In genomic region chr5:154291917-154292316, GRCh38 we compare ENCODE assay signal across 29 cellular contexts.
"Had no signal": no experiment of that assay in that cellular context is flagged by ENCODE, and none has a peak within 500 bp of the region (broad histone marks: within the 10 kb centered on the region; RNA-seq: fewer than 3 reads in every experiment).

No MANE protein-coding gene starts in this region.

- H3K9me3 ChIP-seq: ascending aorta had no signal

- H3K4me3 Mint-ChIP-seq: activated CD4-positive, alpha-beta T cell treated with anti-CD3 and anti-CD28 coated beads, Interleukin-2, amount 10 ng/mL, durations not matched to agents 24 days and 14 days; activated CD8-positive, alpha-beta T cell treated with anti-CD3 and anti-CD28 coated beads for 36 hours; activated naive CD4-positive, alpha-beta T cell treated with anti-CD3 and anti-CD28 coated beads, Interleukin-2, amount 50 U/mL, for 24 hours; activated naive CD8-positive, alpha-beta T cell treated with anti-CD3 and anti-CD28 coated beads, Interleukin-2, amount 10 ng/mL, durations not matched to agents 7 days and 5 days; activated T-cell treated with anti-CD3 and anti-CD28 coated beads, Interleukin-2, amount 50 U/mL, for 72 hours; central memory CD8-positive, alpha-beta T cell had no signal

- H3K27me3 ChIP-seq: ascending aorta, cardiac muscle cell had no signal

- DNase-seq: activated CD4-positive, alpha-beta T cell treated with anti-CD3 and anti-CD28 coated beads, Interleukin-2, amount 10 ng/mL, durations not matched to agents 24 days and 14 days; activated CD4-positive, alpha-beta T cell treated with anti-CD3 and anti-CD28 coated beads, Interleukin-2, amount 50 U/mL, for 4 hours; activated CD8-positive, alpha-beta T cell treated with anti-CD3 and anti-CD28 coated beads for 36 hours; activated gamma-delta T cell; activated naive CD4-positive, alpha-beta T cell treated with Interleukin-2 at 50 U/mL for 16 hours; activated naive CD8-positive, alpha-beta T cell treated with anti-CD3 and anti-CD28 coated beads, Interleukin-2, amount 10 ng/mL, durations not matched to agents 7 days and 5 days; activated T-cell treated with anti-CD3 and anti-CD28 coated beads, Interleukin-2, amount 50 U/mL, for 1 hour; activated T-cell treated with anti-CD3 and anti-CD28 coated beads, Interleukin-2, amount 50 U/mL, for 72 hours; amygdala; Karpas-422; NCI-H1105; NCI-H1417 treated with DMSO at 0.1 percent for 48 hours; NCI-H187 treated with DMSO at 0.1 percent for 48 hours; NCI-H2081; NCI-H345; NCI-H524 treated with DMSO at 0.1 percent for 48 hours; PC-9; SIG-M5; T-helper 1 cell; T1000; WERI-Rb-1 had no signal

- H3K27me3 Mint-ChIP-seq: activated CD4-positive, alpha-beta T cell treated with anti-CD3 and anti-CD28 coated beads, Interleukin-2, amount 10 ng/mL, durations not matched to agents 24 days and 14 days; activated CD8-positive, alpha-beta T cell treated with anti-CD3 and anti-CD28 coated beads for 36 hours; activated naive CD4-positive, alpha-beta T cell treated with anti-CD3 and anti-CD28 coated beads, Interleukin-2, amount 50 U/mL, for 24 hours; activated naive CD8-positive, alpha-beta T cell treated with anti-CD3 and anti-CD28 coated beads, Interleukin-2, amount 10 ng/mL, durations not matched to agents 7 days and 5 days; central memory CD8-positive, alpha-beta T cell had no signal

- H3K36me3 ChIP-seq: cardiac muscle cell, WERI-Rb-1 had no signal

- H3K27ac ChIP-seq: ascending aorta, cardiac muscle cell, PC-9, RWPE1, WERI-Rb-1 had no signal

- H3K9me3 Mint-ChIP-seq: activated CD4-positive, alpha-beta T cell treated with anti-CD3 and anti-CD28 coated beads, Interleukin-2, amount 10 ng/mL, durations not matched to agents 24 days and 14 days; activated CD8-positive, alpha-beta T cell treated with anti-CD3 and anti-CD28 coated beads for 36 hours; activated naive CD4-positive, alpha-beta T cell treated with anti-CD3 and anti-CD28 coated beads, Interleukin-2, amount 50 U/mL, for 24 hours; activated naive CD8-positive, alpha-beta T cell treated with anti-CD3 and anti-CD28 coated beads, Interleukin-2, amount 10 ng/mL, durations not matched to agents 7 days and 5 days; activated T-cell treated with anti-CD3 and anti-CD28 coated beads, Interleukin-2, amount 50 U/mL, for 72 hours; activated T-helper 2 cell treated with anti-CD3 and anti-CD28 coated beads, Interferon-gamma antibody, Interleukin-2, Interleukin-4, amounts not matched to agents 10 μg/mL and 5 μg/mL and 100 μg/mL, durations not matched to agents 14 hours and 24 hours and 36 hours; central memory CD8-positive, alpha-beta T cell had no signal

- H3K4me3 ChIP-seq: ascending aorta, cardiac muscle cell, PC-9 had no signal

- ATAC-seq: activated CD8-positive, alpha-beta T cell treated with anti-CD3 and anti-CD28 coated beads for 36 hours; activated T-cell treated with anti-CD3 and anti-CD28 coated beads, Interleukin-2, amount 50 U/mL, for 72 hours; Right ventricle myocardium inferior; SK-N-SH treated with all-trans-retinoic acid at 6 μM for 48 hours had no signal

- H3K27ac Mint-ChIP-seq: activated CD4-positive, alpha-beta T cell treated with anti-CD3 and anti-CD28 coated beads, Interleukin-2, amount 10 ng/mL, durations not matched to agents 24 days and 14 days; activated CD8-positive, alpha-beta T cell treated with anti-CD3 and anti-CD28 coated beads for 36 hours; activated naive CD4-positive, alpha-beta T cell treated with anti-CD3 and anti-CD28 coated beads, Interleukin-2, amount 50 U/mL, for 24 hours; activated naive CD8-positive, alpha-beta T cell treated with anti-CD3 and anti-CD28 coated beads, Interleukin-2, amount 10 ng/mL, durations not matched to agents 7 days and 5 days; activated T-cell treated with anti-CD3 and anti-CD28 coated beads, Interleukin-2, amount 50 U/mL, for 72 hours; activated T-helper 2 cell treated with anti-CD3 and anti-CD28 coated beads, Interferon-gamma antibody, Interleukin-2, Interleukin-4, amounts not matched to agents 10 μg/mL and 5 μg/mL and 100 μg/mL, durations not matched to agents 14 hours and 24 hours and 36 hours had no signal
